ENCODE assay signal across 36 cellular contexts in the genomic region with DNA sequence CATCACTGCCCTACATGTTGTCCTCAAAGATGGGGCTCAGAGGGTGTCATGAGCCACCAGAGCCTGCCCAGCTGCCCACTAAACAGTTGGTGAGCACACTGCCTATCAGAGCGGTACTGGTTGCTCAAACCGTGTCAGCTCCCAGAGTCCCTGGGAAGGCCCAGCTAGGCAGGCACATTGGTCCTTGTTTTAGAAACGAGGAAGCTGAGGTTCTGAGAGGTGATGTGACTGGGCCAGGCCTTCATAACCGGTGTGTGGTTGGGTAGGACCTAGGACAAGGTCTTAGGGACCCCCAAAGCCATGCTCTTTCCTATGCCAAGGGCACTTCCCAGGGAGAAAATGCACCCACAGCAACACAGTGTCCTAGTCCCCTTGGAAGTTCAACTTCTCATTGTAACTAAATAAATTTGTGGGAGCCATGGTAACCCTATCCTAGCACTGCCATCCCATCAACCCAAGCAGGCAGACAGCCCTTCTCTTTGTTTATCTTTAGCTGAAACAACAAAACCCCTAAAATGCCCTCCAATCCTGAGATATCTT.
"Had no signal": no experiment of that assay in that cellular context is flagged by ENCODE, and none has a peak within 500 bp of the region (broad histone marks: within the 10 kb centered on the region; RNA-seq: fewer than 3 reads in every experiment).

No MANE protein-coding gene starts in this region.

- H3K9me3 ChIP-seq: ascending aorta had no signal

- H3K27ac Mint-ChIP-seq: activated CD4-positive, alpha-beta memory T cell treated with anti-CD3 and anti-CD28 coated beads, Interleukin-2, amount 10 ng/mL, durations not matched to agents 7 days and 5 days; activated CD4-positive, alpha-beta T cell treated with anti-CD3 and anti-CD28 coated beads for 36 hours; activated CD4-positive, alpha-beta T cell treated with anti-CD3 and anti-CD28 coated beads, Interleukin-2, amount 10 ng/mL, durations not matched to agents 7 days and 5 days; activated CD8-positive, alpha-beta memory T cell treated with anti-CD3 and anti-CD28 coated beads, Interleukin-2, amount 10 ng/mL, durations not matched to agents 7 days and 5 days; activated CD8-positive, alpha-beta T cell treated with anti-CD3 and anti-CD28 coated beads, Interleukin-2, amount 10 ng/mL, durations not matched to agents 7 days and 5 days; activated naive CD4-positive, alpha-beta T cell treated with anti-CD3 and anti-CD28 coated beads, Interleukin-2, amount 10 ng/mL, durations not matched to agents 7 days and 5 days; activated naive CD4-positive, alpha-beta T cell treated with anti-CD3 and anti-CD28 coated beads, Interleukin-2, amount 50 U/mL, for 24 hours; activated naive CD8-positive, alpha-beta T cell; activated naive CD8-positive, alpha-beta T cell treated with anti-CD3 and anti-CD28 coated beads, Interleukin-2, amount 10 ng/mL, durations not matched to agents 7 days and 5 days; activated naive CD8-positive, alpha-beta T cell treated with anti-CD3 and anti-CD28 coated beads, Interleukin-2, amount 50 U/mL, for 24 hours; activated T-cell treated with anti-CD3 and anti-CD28 coated beads, Interleukin-2, amount 50 U/mL, for 24 hours; activated T-helper 2 cell treated with anti-CD3 and anti-CD28 coated beads, Interferon-gamma antibody, Interleukin-2, Interleukin-4, amounts not matched to agents 10 μg/mL and 5 μg/mL and 100 μg/mL, durations not matched to agents 14 hours and 24 hours and 36 hours; brain; T-helper 1 cell treated with Interleukin-12 subunit alpha and Interleukin-12 subunit beta and Interleukin-4 antibody, amounts not matched to agents 30 μg/mL and 1 μg/mL, for 36 hours; T-helper 2 cell treated with Interferon-gamma antibody and Interleukin-4, amounts not matched to agents 5 μg/mL and 100 μg/mL, for 36 hours; WTC11 had no signal

- H3K27me3 Mint-ChIP-seq: activated CD4-positive, alpha-beta memory T cell treated with anti-CD3 and anti-CD28 coated beads, Interleukin-2, amount 10 ng/mL, durations not matched to agents 7 days and 5 days; activated CD4-positive, alpha-beta T cell treated with anti-CD3 and anti-CD28 coated beads for 36 hours; activated CD8-positive, alpha-beta memory T cell treated with anti-CD3 and anti-CD28 coated beads, Interleukin-2, amount 10 ng/mL, durations not matched to agents 7 days and 5 days; activated naive CD4-positive, alpha-beta T cell treated with anti-CD3 and anti-CD28 coated beads, Interleukin-2, amount 10 ng/mL, durations not matched to agents 7 days and 5 days; activated naive CD8-positive, alpha-beta T cell treated with anti-CD3 and anti-CD28 coated beads, Interleukin-2, amount 50 U/mL, for 24 hours; activated T-cell treated with anti-CD3 and anti-CD28 coated beads, Interleukin-2, amount 50 U/mL, for 24 hours; brain had no signal

- H3K36me3 ChIP-seq: ascending aorta, cardiac muscle cell, WERI-Rb-1 had no signal

- H3K4me1 Mint-ChIP-seq: activated CD4-positive, alpha-beta memory T cell treated with anti-CD3 and anti-CD28 coated beads, Interleukin-2, amount 10 ng/mL, durations not matched to agents 7 days and 5 days; activated CD4-positive, alpha-beta T cell treated with anti-CD3 and anti-CD28 coated beads for 36 hours; activated CD4-positive, alpha-beta T cell treated with anti-CD3 and anti-CD28 coated beads, Interleukin-2, amount 10 ng/mL, durations not matched to agents 7 days and 5 days; activated CD8-positive, alpha-beta memory T cell treated with anti-CD3 and anti-CD28 coated beads, Interleukin-2, amount 10 ng/mL, durations not matched to agents 7 days and 5 days; activated naive CD4-positive, alpha-beta T cell treated with anti-CD3 and anti-CD28 coated beads, Interleukin-2, amount 10 ng/mL, durations not matched to agents 7 days and 5 days; activated naive CD4-positive, alpha-beta T cell treated with anti-CD3 and anti-CD28 coated beads, Interleukin-2, amount 50 U/mL, for 24 hours; activated naive CD8-positive, alpha-beta T cell treated with anti-CD3 and anti-CD28 coated beads, Interleukin-2, amount 10 ng/mL, durations not matched to agents 7 days and 5 days; activated naive CD8-positive, alpha-beta T cell treated with anti-CD3 and anti-CD28 coated beads, Interleukin-2, amount 50 U/mL, for 24 hours; WTC11 had no signal

- H3K4me3 ChIP-seq: ascending aorta, cardiac muscle cell had no signal

- H3K4me3 Mint-ChIP-seq: activated CD4-positive, alpha-beta memory T cell treated with anti-CD3 and anti-CD28 coated beads, Interleukin-2, amount 10 ng/mL, durations not matched to agents 7 days and 5 days; activated CD4-positive, alpha-beta T cell treated with anti-CD3 and anti-CD28 coated beads for 36 hours; activated CD4-positive, alpha-beta T cell treated with anti-CD3 and anti-CD28 coated beads, Interleukin-2, amount 10 ng/mL, durations not matched to agents 7 days and 5 days; activated CD8-positive, alpha-beta memory T cell treated with anti-CD3 and anti-CD28 coated beads, Interleukin-2, amount 10 ng/mL, durations not matched to agents 7 days and 5 days; activated CD8-positive, alpha-beta T cell treated with anti-CD3 and anti-CD28 coated beads, Interleukin-2, amount 10 ng/mL, durations not matched to agents 7 days and 5 days; activated naive CD4-positive, alpha-beta T cell treated with anti-CD3 and anti-CD28 coated beads, Interleukin-2, amount 10 ng/mL, durations not matched to agents 7 days and 5 days; activated naive CD4-positive, alpha-beta T cell treated with anti-CD3 and anti-CD28 coated beads, Interleukin-2, amount 50 U/mL, for 24 hours; activated naive CD8-positive, alpha-beta T cell; activated naive CD8-positive, alpha-beta T cell treated with anti-CD3 and anti-CD28 coated beads, Interleukin-2, amount 10 ng/mL, durations not matched to agents 7 days and 5 days; activated naive CD8-positive, alpha-beta T cell treated with anti-CD3 and anti-CD28 coated beads, Interleukin-2, amount 50 U/mL, for 24 hours; activated T-cell treated with anti-CD3 and anti-CD28 coated beads, Interleukin-2, amount 50 U/mL, for 24 hours; brain; T-helper 1 cell treated with Interleukin-12 subunit alpha and Interleukin-12 subunit beta and Interleukin-4 antibody, amounts not matched to agents 30 μg/mL and 1 μg/mL, for 36 hours; T-helper 2 cell treated with Interferon-gamma antibody and Interleukin-4, amounts not matched to agents 5 μg/mL and 100 μg/mL, for 36 hours; WTC11 had no signal

- H3K36me3 Mint-ChIP-seq: activated CD8-positive, alpha-beta memory T cell treated with anti-CD3 and anti-CD28 coated beads, Interleukin-2, amount 10 ng/mL, durations not matched to agents 7 days and 5 days; activated naive CD4-positive, alpha-beta T cell treated with anti-CD3 and anti-CD28 coated beads, Interleukin-2, amount 10 ng/mL, durations not matched to agents 7 days and 5 days; activated naive CD4-positive, alpha-beta T cell treated with anti-CD3 and anti-CD28 coated beads, Interleukin-2, amount 50 U/mL, for 24 hours; activated naive CD8-positive, alpha-beta T cell; activated naive CD8-positive, alpha-beta T cell treated with anti-CD3 and anti-CD28 coated beads, Interleukin-2, amount 10 ng/mL, durations not matched to agents 7 days and 5 days; brain; WTC11 had no signal

- H3K9me3 Mint-ChIP-seq: activated CD4-positive, alpha-beta memory T cell treated with anti-CD3 and anti-CD28 coated beads, Interleukin-2, amount 10 ng/mL, durations not matched to agents 7 days and 5 days; activated CD4-positive, alpha-beta T cell treated with anti-CD3 and anti-CD28 coated beads, Interleukin-2, amount 10 ng/mL, durations not matched to agents 7 days and 5 days; activated naive CD4-positive, alpha-beta T cell treated with anti-CD3 and anti-CD28 coated beads, Interleukin-2, amount 10 ng/mL, durations not matched to agents 7 days and 5 days; activated naive CD4-positive, alpha-beta T cell treated with anti-CD3 and anti-CD28 coated beads, Interleukin-2, amount 50 U/mL, for 24 hours; activated naive CD8-positive, alpha-beta T cell treated with anti-CD3 and anti-CD28 coated beads, Interleukin-2, amount 10 ng/mL, durations not matched to agents 7 days and 5 days; activated naive CD8-positive, alpha-beta T cell treated with anti-CD3 and anti-CD28 coated beads, Interleukin-2, amount 50 U/mL, for 24 hours; activated T-cell treated with anti-CD3 and anti-CD28 coated beads, Interleukin-2, amount 50 U/mL, for 24 hours; activated T-helper 2 cell treated with anti-CD3 and anti-CD28 coated beads, Interferon-gamma antibody, Interleukin-2, Interleukin-4, amounts not matched to agents 10 μg/mL and 5 μg/mL and 100 μg/mL, durations not matched to agents 14 hours and 24 hours and 36 hours; T-helper 1 cell treated with Interleukin-12 subunit alpha and Interleukin-12 subunit beta and Interleukin-4 antibody, amounts not matched to agents 30 μg/mL and 1 μg/mL, for 36 hours; T-helper 2 cell treated with Interferon-gamma antibody and Interleukin-4, amounts not matched to agents 5 μg/mL and 100 μg/mL, for 36 hours; WTC11 had no signal

- H3K4me1 ChIP-seq: ascending aorta had no signal

- H3K27ac ChIP-seq: ascending aorta, cardiac muscle cell, WERI-Rb-1 had no signal

- DNase-seq: activated CD4-positive, alpha-beta memory T cell treated with anti-CD3 and anti-CD28 coated beads, Interleukin-2, amount 10 ng/mL, durations not matched to agents 7 days and 5 days; activated CD4-positive, alpha-beta T cell treated with anti-CD3 and anti-CD28 coated beads for 1 hour; activated CD4-positive, alpha-beta T cell treated with anti-CD3 and anti-CD28 coated beads for 36 hours; activated CD4-positive, alpha-beta T cell treated with anti-CD3 and anti-CD28 coated beads for 48 hours; activated CD4-positive, alpha-beta T cell treated with anti-CD3 and anti-CD28 coated beads, Interleukin-2, amount 10 ng/mL, durations not matched to agents 7 days and 5 days; activated CD4-positive, alpha-beta T cell treated with anti-CD3 and anti-CD28 coated beads, Interleukin-2, amount 50 U/mL, for 48 hours; activated CD4-positive, CD25-positive, alpha-beta regulatory T cell; activated CD8-positive, alpha-beta memory T cell treated with anti-CD3 and anti-CD28 coated beads for 24 hours; activated CD8-positive, alpha-beta memory T cell treated with anti-CD3 and anti-CD28 coated beads, Interleukin-2, amount 10 ng/mL, durations not matched to agents 7 days and 5 days; activated CD8-positive, alpha-beta memory T cell treated with anti-CD3 and anti-CD28 coated beads, Interleukin-2, amount 50 U/mL, for 48 hours; activated CD8-positive, alpha-beta T cell treated with anti-CD3 and anti-CD28 coated beads, Interleukin-2, amount 10 ng/mL, durations not matched to agents 7 days and 5 days; activated effector memory CD4-positive, alpha-beta T cell treated with Interleukin-2 at 50 U/mL for 16 hours; activated gamma-delta T cell; activated naive CD4-positive, alpha-beta T cell treated with anti-CD3 and anti-CD28 coated beads, Interleukin-2, amount 10 ng/mL, durations not matched to agents 7 days and 5 days; activated naive CD4-positive, alpha-beta T cell treated with Interleukin-2 at 50 U/mL for 16 hours; activated naive CD8-positive, alpha-beta T cell treated with anti-CD3 and anti-CD28 coated beads, Interleukin-2, amount 10 ng/mL, durations not matched to agents 7 days and 5 days; activated naive CD8-positive, alpha-beta T cell treated with anti-CD3 and anti-CD28 coated beads, Interleukin-2, amount 50 U/mL, for 24 hours; activated T-cell treated with anti-CD3 and anti-CD28 coated beads, Interleukin-2, amount 50 U/mL, for 24 hours; activated T-cell treated with anti-CD3 and anti-CD28 coated beads, Interleukin-2, amount 50 U/mL, for 48 hours; amygdala; anterior cingulate cortex; caudate nucleus; SW 1271; T-helper 1 cell; T-helper 2 cell; T-helper 9 cell; WERI-Rb-1 had no signal

- H3K27me3 ChIP-seq: ascending aorta had no signal
